Comparison of ENCODE assay signal across 11 cellular contexts in the genomic region with DNA sequence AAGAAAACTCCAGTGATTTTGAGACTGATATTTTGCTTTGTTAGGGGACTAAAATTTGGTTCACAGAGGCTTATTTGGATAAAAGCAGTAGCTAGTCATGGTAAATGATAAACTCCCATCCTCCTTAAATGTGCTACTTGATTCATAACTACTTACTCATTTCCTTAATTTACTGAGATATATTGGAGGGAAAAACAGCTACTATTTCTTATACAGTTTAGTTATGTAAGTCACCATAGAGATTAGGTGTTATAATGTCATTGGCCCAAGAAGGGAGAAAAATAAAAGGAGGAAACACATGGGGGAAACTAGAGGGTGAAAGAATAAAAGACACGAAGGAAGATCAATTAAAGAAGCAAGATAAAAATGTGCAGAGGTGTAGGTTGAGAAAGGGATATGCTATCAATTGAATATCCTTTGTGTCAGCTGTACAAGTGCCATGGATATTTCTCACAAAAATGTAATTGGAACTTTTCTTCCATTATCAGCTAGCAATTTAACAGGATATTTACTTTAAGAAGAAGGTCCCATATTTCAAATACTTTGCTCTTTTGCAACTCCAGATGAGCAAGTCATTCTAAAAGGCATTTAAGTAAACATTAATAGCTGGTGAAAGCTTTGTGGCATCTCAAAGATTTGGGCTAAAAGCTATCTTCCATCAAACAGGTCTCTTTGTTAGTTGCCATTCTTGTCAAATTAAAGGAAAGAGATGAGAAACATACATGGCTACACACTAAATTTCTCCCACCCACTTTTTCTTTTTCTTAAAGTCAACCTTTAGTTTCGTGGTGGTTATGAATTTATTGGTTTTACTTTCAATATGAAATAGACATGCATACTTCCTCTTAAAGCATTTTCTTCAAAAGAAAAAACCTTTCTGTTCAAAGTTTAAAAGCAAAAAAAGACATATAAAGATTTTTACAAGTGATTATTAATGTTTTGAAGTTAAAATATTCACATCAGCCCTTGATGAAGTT.
DNase-seq lines count a peak whose midpoint lies in the region; ATAC-seq and TF ChIP-seq lines count a peak whose summit lies in the region.
"Had no signal": no experiment of that assay in that cellular context is flagged by ENCODE, and none has a peak within 500 bp of the region (broad histone marks: within the 10 kb centered on the region; RNA-seq: fewer than 3 reads in every experiment).

No MANE protein-coding gene starts in this region.

- H3K4me3 ChIP-seq in colonic mucosa, result no peak overlapping the region

- no peaks in the 10 kb centered on the region for H3K27me3 Mint-ChIP-seq in chondrocyte (ENCODE audit: low read depth)

- no peaks in the 10 kb centered on the region for H3K36me3 ChIP-seq in colonic mucosa

- H3K9me3 Mint-ChIP-seq in chondrocyte (ENCODE audit: low read depth), result no peaks in the 10 kb centered on the region

- H3K27ac ChIP-seq in colonic mucosa, result no peak overlapping the region

- no peak overlapping the region for H3K27ac Mint-ChIP-seq in chondrocyte (ENCODE audit: unreplicated experiment)

- H3K27me3 ChIP-seq in colonic mucosa, result no peaks in the 10 kb centered on the region

- H3K4me1 ChIP-seq in colonic mucosa, result no peaks in the 10 kb centered on the region

- ATAC-seq in GM19468 (IDR thresholded peaks at IDR 0.05; ENCODE audit: extremely low read depth, unreplicated experiment) (peak; percentile 95), HG03159 (IDR thresholded peaks at IDR 0.05; ENCODE audit: unreplicated experiment) (peak; percentile 95), left colon (no peak)
- ATAC-seq: left ventricle myocardium superior had no signal

- intact Hi-C loops in colonic mucosa (cut with DNase I) (no loop called here), left colon (cut with DNase I, micrococcal nuclease) (no loop called here)

- no peaks in the 10 kb centered on the region for H3K36me3 Mint-ChIP-seq in chondrocyte (ENCODE audit: low read depth)

- no peak overlapping the region for H3K9ac ChIP-seq in colonic mucosa (ENCODE audit: low read depth in 2 of 2, low read length in 2 of 2)

- H3K4me3 Mint-ChIP-seq in chondrocyte (ENCODE audit: unreplicated experiment), result no peak overlapping the region

- TF ChIP-seq CTCF in GM10266 (IDR thresholded peaks at IDR 0.05; ENCODE audit: control insufficient read depth, insufficient read depth, low read depth, missing control alignments) (no peak), colonic mucosa (IDR thresholded peaks at IDR 0.05) (no peak), chondrocyte (IDR thresholded peaks at IDR 0.05) (no peak)

- DNase-seq in GM10266 (ENCODE audit: extremely low spot score), result peak; percentile 15
- DNase-seq in dedifferentiated amniotic fluid mesenchymal stem cell (ENCODE audit: extremely low spot score), result peak; percentile 25
- no peak for DNase-seq in SW480 (ENCODE audit: low spot score)
- DNase-seq in colonic mucosa, result no peak
- no peak for DNase-seq in chondrocyte (ENCODE audit: low spot score)
- DNase-seq in left colon, result no peak
- DNase-seq: central memory CD4-positive, alpha-beta T cell; left ventricle myocardium superior; NCI-H1048 had no signal

- no peaks in the 10 kb centered on the region for H3K9me3 ChIP-seq in colonic mucosa

- H3K4me1 Mint-ChIP-seq in chondrocyte (ENCODE audit: low read depth), result peaks cover 27% of the 10 kb centered on the region

Comparison
In these comparisons a context has a peak if more than half of its experiments do, and no peak if none do; other contexts are left out.
1. DNase-seq: peak in GM10266 (single experiment) and dedifferentiated amniotic fluid mesenchymal stem cell (single experiment); none in SW480 (single experiment), colonic mucosa (single experiment), chondrocyte (single experiment) and left colon (0 of 2).